13 cellular contexts compared by ENCODE assay signal in genomic region chr1:157004771-157005170, GRCh38.
"Had no signal": no experiment of that assay in that cellular context is flagged by ENCODE, and none has a peak within 500 bp of the region (broad histone marks: within the 10 kb centered on the region; RNA-seq: fewer than 3 reads in every experiment).

No MANE protein-coding gene starts in this region.

- ATAC-seq: activated T-helper 17 cell treated with anti-CD3 and anti-CD28 coated beads, Interleukin-2, amount 50 U/mL, for 72 hours; lower lobe of right lung had no signal

- H3K27ac ChIP-seq: esophagus squamous epithelium, lower lobe of right lung, sigmoid colon, testis had no signal

- H3K4me1 Mint-ChIP-seq: activated CD4-positive, alpha-beta T cell treated with anti-CD3 and anti-CD28 coated beads, Interleukin-2, amount 10 ng/mL, durations not matched to agents 7 days and 5 days; activated T-helper 17 cell treated with anti-CD3 and anti-CD28 coated beads, Interleukin-2, amount 50 U/mL, for 72 hours had no signal

- H3K27me3 ChIP-seq: esophagus squamous epithelium, sigmoid colon, testis had no signal

- H3K9me3 Mint-ChIP-seq: activated CD4-positive, alpha-beta T cell treated with anti-CD3 and anti-CD28 coated beads, Interleukin-2, amount 10 ng/mL, durations not matched to agents 7 days and 5 days; activated naive CD4-positive, alpha-beta T cell treated with anti-CD3 and anti-CD28 coated beads for 36 hours; activated T-helper 17 cell treated with anti-CD3 and anti-CD28 coated beads, Interleukin-2, amount 50 U/mL, for 72 hours; dendritic cell treated with granulocyte-macrophage colony-stimulating factor and Interleukin-4, amounts not matched to agents 40 ng/mL and 50 ng/mL, for 4 days; stimulated activated naive CD8-positive, alpha-beta T cell treated with anti-CD3 and anti-CD28 coated beads, Interleukin-15, Interleukin-2, amounts not matched to agents 100 ng/mL and 50 ng/mL, for 24 hours had no signal

- H3K4me3 ChIP-seq: esophagus squamous epithelium, lower lobe of right lung, sigmoid colon, testis had no signal

- H3K27me3 Mint-ChIP-seq: dendritic cell treated with granulocyte-macrophage colony-stimulating factor and Interleukin-4, amounts not matched to agents 40 ng/mL and 50 ng/mL, for 4 days had no signal

- DNase-seq: activated CD4-positive, alpha-beta T cell treated with anti-CD3 and anti-CD28 coated beads, Interleukin-2, amount 10 ng/mL, durations not matched to agents 7 days and 5 days; activated CD4-positive, CD25-positive, alpha-beta regulatory T cell; activated naive CD4-positive, alpha-beta T cell treated with anti-CD3 and anti-CD28 coated beads for 36 hours; activated T-cell treated with anti-CD3 and anti-CD28 coated beads for 4 hours; esophagus squamous epithelium; hippocampal formation; lower lobe of right lung; sigmoid colon; stimulated activated CD4-positive, alpha-beta T cell treated with anti-CD3 and anti-CD28 coated beads, Interleukin-2, amount 100 ng/mL, for 48 hours; testis had no signal

- H3K9me3 ChIP-seq: esophagus squamous epithelium, lower lobe of right lung, sigmoid colon, testis had no signal

- H3K27ac Mint-ChIP-seq: activated CD4-positive, alpha-beta T cell treated with anti-CD3 and anti-CD28 coated beads, Interleukin-2, amount 10 ng/mL, durations not matched to agents 7 days and 5 days; activated naive CD4-positive, alpha-beta T cell treated with anti-CD3 and anti-CD28 coated beads for 36 hours; activated T-helper 17 cell treated with anti-CD3 and anti-CD28 coated beads, Interleukin-2, amount 50 U/mL, for 72 hours; dendritic cell treated with granulocyte-macrophage colony-stimulating factor and Interleukin-4, amounts not matched to agents 40 ng/mL and 50 ng/mL, for 4 days; stimulated activated naive CD8-positive, alpha-beta T cell treated with anti-CD3 and anti-CD28 coated beads, Interleukin-15, Interleukin-2, amounts not matched to agents 100 ng/mL and 50 ng/mL, for 24 hours had no signal

- H3K36me3 ChIP-seq: esophagus squamous epithelium, lower lobe of right lung, sigmoid colon had no signal

- H3K4me3 Mint-ChIP-seq: activated CD4-positive, alpha-beta T cell treated with anti-CD3 and anti-CD28 coated beads, Interleukin-2, amount 10 ng/mL, durations not matched to agents 7 days and 5 days; activated naive CD4-positive, alpha-beta T cell treated with anti-CD3 and anti-CD28 coated beads for 36 hours; activated T-helper 17 cell treated with anti-CD3 and anti-CD28 coated beads, Interleukin-2, amount 50 U/mL, for 72 hours; dendritic cell treated with granulocyte-macrophage colony-stimulating factor and Interleukin-4, amounts not matched to agents 40 ng/mL and 50 ng/mL, for 4 days; stimulated activated naive CD8-positive, alpha-beta T cell treated with anti-CD3 and anti-CD28 coated beads, Interleukin-15, Interleukin-2, amounts not matched to agents 100 ng/mL and 50 ng/mL, for 24 hours had no signal
